Comparison of ENCODE assay signal across 1 cellular context in genomic region chr3:81760924-81761903, GRCh38.
TF ChIP-seq lines count a peak whose summit lies in the region.

GBE1 (minus strand) TSS chr3:81761645; CDS start chr3:81761517, 128 bp downstream.

TF ChIP-seq in HEK293, 187 proteins besides CTCF, POLR2A, EP300 and RAD21 (continued from another document and continues in another):
- no peak for TF ChIP-seq ZNF48 (tag by site-specific recombination; IDR thresholded peaks at IDR 0.05)
- peak; percentile 4; the same call in 1 of the 2 replicates for TF ChIP-seq PRDM10 (tag by site-specific recombination; IDR thresholded peaks at IDR 0.05)
- no peak for TF ChIP-seq ZNF157 (tag by site-specific recombination; IDR thresholded peaks at IDR 0.05)
- TF ChIP-seq SCRT2 (tag by site-specific recombination; IDR thresholded peaks at IDR 0.05): no peak
- no peak for TF ChIP-seq ZNF280D (tag by site-specific recombination; IDR thresholded peaks at IDR 0.05)
- TF ChIP-seq ZBTB8A (tag by site-specific recombination; IDR thresholded peaks at IDR 0.05): peak; percentile 83
- TF ChIP-seq HIC1 (tag by site-specific recombination; IDR thresholded peaks at IDR 0.05): peak; percentile 91
- no peak for TF ChIP-seq ZNF623 (tag by site-specific recombination; IDR thresholded peaks at IDR 0.05)
- TF ChIP-seq ZBTB20 (tag by site-specific recombination; IDR thresholded peaks at IDR 0.05): peak; percentile 73; the same call in 1 of the 2 replicates
- TF ChIP-seq ZIC2 (tag by site-specific recombination; IDR thresholded peaks at IDR 0.05): peak; percentile 71
- peak; percentile 60 for TF ChIP-seq ZFHX2 (tag by site-specific recombination; conservative IDR thresholded peaks at IDR 0.05)
- no peak for TF ChIP-seq PRDM6 (tag by site-specific recombination; IDR thresholded peaks at IDR 0.05)
- TF ChIP-seq ZNF768 (tag by site-specific recombination; IDR thresholded peaks at IDR 0.05): no peak
- TF ChIP-seq ZNF664 (tag by site-specific recombination; IDR thresholded peaks at IDR 0.05): no peak
- no peak for TF ChIP-seq ZNF416 (tag by site-specific recombination; IDR thresholded peaks at IDR 0.05)
- TF ChIP-seq ZNF521 (tag by site-specific recombination; IDR thresholded peaks at IDR 0.05): no peak
- peak; percentile 27; the same call in 1 of the 2 replicates for TF ChIP-seq ZNF394 (tag by site-specific recombination; IDR thresholded peaks at IDR 0.05; ENCODE audit: borderline replicate concordance)
- no peak for TF ChIP-seq ZNF311 (tag by site-specific recombination; IDR thresholded peaks at IDR 0.05; ENCODE audit: borderline replicate concordance)
- no peak for TF ChIP-seq ZNF488 (tag by site-specific recombination; IDR thresholded peaks at IDR 0.05)
- peak; percentile 47; the same call in 1 of the 2 replicates for TF ChIP-seq ZBTB11 (tag by site-specific recombination; conservative IDR thresholded peaks at IDR 0.05; ENCODE audit: low read depth)
- peak; percentile 59 for TF ChIP-seq KLF1 (tag by site-specific recombination; IDR thresholded peaks at IDR 0.05)
- no peak for TF ChIP-seq REST (tag by site-specific recombination; IDR thresholded peaks at IDR 0.05)
- TF ChIP-seq ZNF335 (tag by site-specific recombination; conservative IDR thresholded peaks at IDR 0.05): peak; percentile 91
- TF ChIP-seq ZNF292 (tag by site-specific recombination; IDR thresholded peaks at IDR 0.05; ENCODE audit: borderline replicate concordance, low read depth): no peak
- peak; percentile 84 for TF ChIP-seq ZEB2 (tag by site-specific recombination; IDR thresholded peaks at IDR 0.05)
- peak; percentile 54 for TF ChIP-seq ZNF423 (tag by site-specific recombination; IDR thresholded peaks at IDR 0.05)
- TF ChIP-seq ZNF704 (tag by site-specific recombination; IDR thresholded peaks at IDR 0.05): no peak
- TF ChIP-seq ZNF791 (tag by site-specific recombination; IDR thresholded peaks at IDR 0.05): no peak
- no peak for TF ChIP-seq ZNF133 (tag by site-specific recombination; IDR thresholded peaks at IDR 0.05)
- TF ChIP-seq ZNF341 (tag by site-specific recombination; IDR thresholded peaks at IDR 0.05; ENCODE audit: low read depth): no peak
- TF ChIP-seq ZNF174 (tag by site-specific recombination; IDR thresholded peaks at IDR 0.05): no peak
- no peak for TF ChIP-seq ZNF169 (tag by site-specific recombination; IDR thresholded peaks at IDR 0.05)
- peak; percentile 55; the same call in 1 of the 2 replicates for TF ChIP-seq IKZF3 (tag by site-specific recombination; IDR thresholded peaks at IDR 0.05)
- TF ChIP-seq ZNF16 (tag by site-specific recombination; IDR thresholded peaks at IDR 0.05; ENCODE audit: low read depth): no peak
- no peak for TF ChIP-seq ZNF837 (tag by site-specific recombination; IDR thresholded peaks at IDR 0.05)
- TF ChIP-seq SALL2 (tag by site-specific recombination; IDR thresholded peaks at IDR 0.05; ENCODE audit: borderline replicate concordance): no peak
- TF ChIP-seq ZNF19 (tag by site-specific recombination; IDR thresholded peaks at IDR 0.05; ENCODE audit: low read depth): no peak
- TF ChIP-seq ZNF692 (tag by site-specific recombination; IDR thresholded peaks at IDR 0.05): peak; percentile 68; the same call in 1 of the 2 replicates
- no peak for TF ChIP-seq ZNF596 (tag by site-specific recombination; IDR thresholded peaks at IDR 0.05)
